14 cellular contexts compared by ENCODE assay signal in genomic region chr6:54784021-54784420, GRCh38.
"Had no signal": no experiment of that assay in that cellular context is flagged by ENCODE, and none has a peak within 500 bp of the region (broad histone marks: within the 10 kb centered on the region; RNA-seq: fewer than 3 reads in every experiment).

No MANE protein-coding gene starts in this region.

- H3K4me1 ChIP-seq: body of pancreas, lower lobe of right lung, parathyroid adenoma, tibial artery had no signal

- H3K9ac ChIP-seq: parathyroid adenoma had no signal

- H3K9me3 ChIP-seq: body of pancreas, lower lobe of right lung, tibial artery had no signal

- ATAC-seq: activated CD4-positive, CD25-positive, alpha-beta regulatory T cell treated with anti-CD3 and anti-CD28 coated beads, Interleukin-2, amount 50 U/mL, for 24 hours; activated naive CD4-positive, alpha-beta T cell treated with anti-CD3 and anti-CD28 coated beads, Interleukin-2, amount 50 U/mL, for 72 hours; body of pancreas; lower lobe of right lung had no signal

- H3K27ac ChIP-seq: body of pancreas, lower lobe of right lung, parathyroid adenoma, tibial artery had no signal

- H3K79me2 ChIP-seq: parathyroid adenoma had no signal

- H3K4me3 ChIP-seq: body of pancreas, lower lobe of right lung, tibial artery had no signal

- H3K36me3 ChIP-seq: lower lobe of right lung, tibial artery had no signal

- DNase-seq: activated effector memory CD4-positive, alpha-beta T cell treated with anti-CD3 and anti-CD28 coated beads, Interleukin-2, amount 50 U/mL, for 16 hours; amniotic stem cell; body of pancreas; dermis blood vessel endothelial cell; endodermal cell; erythroblast; foreskin fibroblast; lower lobe of right lung; naive B cell; stimulated activated CD4-positive, alpha-beta T cell treated with anti-CD3 and anti-CD28 coated beads, Interleukin-15, amount 100 ng/mL, for 24 hours; tibial artery had no signal

- H2AFZ ChIP-seq: parathyroid adenoma had no signal

- H3K27me3 ChIP-seq: body of pancreas, tibial artery had no signal
